In genomic region chr2:183078467-183079334, GRCh38 we compare ENCODE assay signal across 8 cellular contexts. TPM values are rescaled to one million over a fixed set of nuclear protein-coding genes. Genes with fewer than 3 reads are reported as not detected.
DNase-seq lines count a peak whose midpoint lies in the region; ATAC-seq and TF ChIP-seq lines count a peak whose summit lies in the region.

DUSP19 (plus strand) TSS chr2:183078747; CDS start chr2:183078934, 187 bp downstream.

- H3K4me1 ChIP-seq in adrenal gland (replicated peaks in 1 of 2) = peaks cover 4 to 6% of the 10 kb centered on the region in 2 donors
- H3K4me1 ChIP-seq in heart left ventricle = peaks cover 0 to 29% (median 9%) of the 10 kb centered on the region in 12 donors

- intact Hi-C loops in adrenal gland (cut with DNase I) (loop anchor here in 1 of 2 donors (10.0 kb wide), 1 partner anchor 46 kb away; the partner anchor contains the start of gene NUP35), heart left ventricle (cut with DNase I) (loop anchor here in 6 of 10 donors (1.0 to 5.0 kb wide), 6 partner anchors 40 to 46 kb away; partner anchors contain the start of genes NCKAP1 (in 5 of the 6) and NUP35 (in 5 of the 6))

- no peaks in the 10 kb centered on the region for H3K36me3 Mint-ChIP-seq in type B pancreatic cell

- H3K27me3 ChIP-seq in SU-DHL-6 (ENCODE audit: low read length) (no peaks in the 10 kb centered on the region), adrenal gland (no peaks in the 10 kb centered on the region), heart left ventricle (peaks cover 0 to 13% (median 0%) of the 10 kb centered on the region in 9 donors)

- peak within 1 kb of the TSS; percentile 95 for H3K4me3 Mint-ChIP-seq in type B pancreatic cell

- H3K36me3 ChIP-seq in SU-DHL-6 (ENCODE audit: low read length) (no peaks in the 10 kb centered on the region), adrenal gland (replicated peaks in 1 of 2) (no peaks in the 10 kb centered on the region), heart left ventricle (no peaks in the 10 kb centered on the region)

- DNase-seq in NCI-H1105 treated with DMSO at 0.1 percent for 48 hours (lab: John Stamatoyannopoulos, UW) (peak; percentile 95), adrenal gland (peak; percentile 85 to 99 (median 93)), heart left ventricle (peak; percentile 73 to 90 (median 84)), pons (ENCODE audit: low spot score) (peak; percentile 98), type B pancreatic cell (ENCODE audit: extremely low spot score, unreplicated experiment) (peak; percentile 88)

- TF ChIP-seq CTCF in GM12875 (IDR thresholded peaks at IDR 0.05; ENCODE audit: borderline replicate concordance, insufficient read depth, low read depth, low read length) (no peak), SU-DHL-6 (IDR thresholded peaks at IDR 0.05; ENCODE audit: insufficient read depth, low read length, poor library complexity, severe bottlenecking) (no peak), adrenal gland (IDR thresholded peaks at IDR 0.05) (no peak), heart left ventricle (IDR thresholded peaks at IDR 0.05) (no peak), type B pancreatic cell (conservative IDR thresholded peaks at IDR 0.05) (no peak)

- H3K79me2 ChIP-seq in SU-DHL-6 (ENCODE audit: insufficient read depth, low read length) = no peaks in the 10 kb centered on the region

- H3K27ac Mint-ChIP-seq in type B pancreatic cell = peak within 1 kb of the TSS; percentile 88

- H3K27me3 Mint-ChIP-seq in type B pancreatic cell = no peaks in the 10 kb centered on the region

- H3K9me3 ChIP-seq in SU-DHL-6 (ENCODE audit: insufficient read depth, low read length) = no peaks in the 10 kb centered on the region
- H3K9me3 ChIP-seq in adrenal gland (replicated peaks in 1 of 3) = no peaks in the 10 kb centered on the region
- no peaks in the 10 kb centered on the region for H3K9me3 ChIP-seq in heart left ventricle

- peak within 1 kb of the TSS; percentile 92 for H2AFZ ChIP-seq in SU-DHL-6 (ENCODE audit: low read depth, low read length, severe bottlenecking)

- no peaks in the 10 kb centered on the region for H3F3A ChIP-seq in SU-DHL-6 (ENCODE audit: insufficient read depth)

- H3K27ac ChIP-seq in SU-DHL-6 (ENCODE audit: low read depth, low read length) (no peak within 1 kb of the TSS), adrenal gland (peak within 1 kb of the TSS; percentile 5 to 84 (median 64)), heart left ventricle (peak within 1 kb of the TSS; percentile 64 to 95 (median 88))

- ATAC-seq in HG02678 (IDR thresholded peaks at IDR 0.05; ENCODE audit: unreplicated experiment) = peak; percentile 93
- peak; percentile 90 to 95 (median 93) for ATAC-seq in heart left ventricle

- TF ChIP-seq POLR2A in adrenal gland (IDR thresholded peaks at IDR 0.05) (peak; percentile 67 to 89), heart left ventricle (IDR thresholded peaks at IDR 0.05) (peak in 1 of 2 donors; percentile 88)

- peak within 1 kb of the TSS; percentile 71 for H3K4me2 ChIP-seq in SU-DHL-6 (ENCODE audit: low read depth, low read length, poor library complexity, severe bottlenecking)

- peak within 1 kb of the TSS; percentile 53 for H3K4me3 ChIP-seq in GM12875 (ENCODE audit: low read depth, low read length)
- peak within 1 kb of the TSS; percentile 63 for H3K4me3 ChIP-seq in SU-DHL-6 (ENCODE audit: insufficient read depth, low read length, poor library complexity, severe bottlenecking)
- peak within 1 kb of the TSS; percentile 10 to 76 (median 44) for H3K4me3 ChIP-seq in adrenal gland
- H3K4me3 ChIP-seq in heart left ventricle = peak within 1 kb of the TSS; percentile 33 to 87 (median 70)

- peaks cover 8% of the 10 kb centered on the region for H3K4me1 Mint-ChIP-seq in type B pancreatic cell (ENCODE audit: unreplicated experiment)

- WGBS in adrenal gland, 4 donors = 0 to 3% (median 1%) methylated on average over 25 of the region's 25 CpGs
- 1% methylated on average over 24 to 25 of the region's 25 CpGs for WGBS in heart left ventricle, 4 donors

- H3K9me2 ChIP-seq in SU-DHL-6 (replicated peaks; ENCODE audit: insufficient read depth, low read length) = no peaks in the 10 kb centered on the region

- H4K20me1 ChIP-seq in SU-DHL-6 (ENCODE audit: low read depth, low read length) = no peaks in the 10 kb centered on the region

- H3K9ac ChIP-seq in SU-DHL-6 (ENCODE audit: low read length) = peak within 1 kb of the TSS; percentile 41

- H3K9me3 Mint-ChIP-seq in type B pancreatic cell = no peaks in the 10 kb centered on the region

RNA-seq across cellular contexts. Expression of gene DUSP19, which starts in this region (rescaled TPM):
- 10 to 100 TPM in 1 of 8 donors, 1 to 10 TPM in 7; 2.4 to 10.0 (median 4.9) TPM for total RNA-seq in adrenal gland
- polyA plus RNA-seq in adrenal gland = 1 to 10 TPM in 2 of 3 donors, under 1 TPM in 1; 0.81 to 3.5 (median 1.0) TPM
- 10 to 100 TPM in 4 of 9 donors, 1 to 10 TPM in 5; 4.2 to 13.4 (median 9.3) TPM for total RNA-seq in heart left ventricle
- 1 to 10 TPM; 1.5 to 4.2 TPM for polyA plus RNA-seq in heart left ventricle
- 4.0 and 6.2 TPM in 2 replicates for total RNA-seq in type B pancreatic cell (ENCODE audit: low replicate concordance)
